ENCODE assay signal across 8 cellular contexts in the genomic region with DNA sequence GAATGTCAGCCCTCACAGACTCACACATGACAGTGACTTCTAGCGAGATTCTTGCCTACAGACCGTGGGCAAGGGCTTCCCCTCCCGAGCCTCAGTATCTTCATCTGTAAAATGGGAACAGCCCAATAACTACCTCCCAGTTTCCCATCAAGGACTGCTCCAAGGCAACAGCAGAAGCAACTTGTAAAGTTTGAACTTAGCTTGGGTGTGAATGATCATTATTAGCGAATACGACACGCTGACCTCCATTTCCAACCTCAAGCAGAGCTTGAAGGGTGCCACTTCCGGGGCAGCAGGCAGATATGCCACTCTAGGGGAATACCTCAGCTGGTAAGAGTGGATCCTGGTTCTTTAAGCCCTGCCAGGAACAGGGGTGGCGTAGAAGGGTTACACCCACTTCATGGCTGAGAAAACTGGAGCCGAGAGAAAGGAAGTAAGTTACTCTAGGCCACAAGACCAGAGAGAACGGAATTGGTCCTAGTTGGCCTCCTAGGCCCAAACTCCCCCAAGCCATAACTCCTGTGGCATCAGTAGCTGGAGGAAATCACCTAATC. TPM values are rescaled to one million over a fixed set of nuclear protein-coding genes. Genes with fewer than 3 reads are reported as not detected.
DNase-seq lines count a peak whose midpoint lies in the region; ATAC-seq, FAIRE-seq and TF ChIP-seq lines count a peak whose summit lies in the region.

No MANE protein-coding gene starts in this region.

- no peak overlapping the region for H2AFZ ChIP-seq in endothelial cell of umbilical vein (ENCODE audit: low read depth, low read length)

- no peaks in the 10 kb centered on the region for H4K20me1 ChIP-seq in endothelial cell of umbilical vein (replicated peaks; ENCODE audit: control insufficient read depth, extremely low read depth, insufficient read depth, low read length)

- peak overlapping the region; percentile 70 for H3K4me2 ChIP-seq in endothelial cell of umbilical vein (ENCODE audit: insufficient read depth, low read length)

- dilution Hi-C loops in endothelial cell of umbilical vein (cut with MboI; ENCODE audit: extremely low pct_ligation_motif_present, low sequenced_read_pairs), result no loop called here

- peak; percentile 76 for FAIRE-seq in endothelial cell of umbilical vein (lab: Jason Lieb, UNC)

- H3K4me1 Mint-ChIP-seq in T-cell, result peaks cover 62 to 68% (median 64%) of the 10 kb centered on the region in 3 donors
- H3K4me1 Mint-ChIP-seq in natural killer cell treated with Interleukin-12 subunit alpha and Interleukin-12 subunit beta and Interleukin-15 and Interleukin-18, amount 100 ng/mL, for 72 hours (ENCODE audit: low read depth in 2 of 2), result peaks cover 53 to 56% of the 10 kb centered on the region in 2 donors

- CTCF ChIA-PET in T-cell (lab: Charles Lee) (interaction anchor here in 1 of 2 donors (0.9 to 1.5 kb wide), 3 partner anchors 9 to 126 kb away, joined by 4 to 10 read pairs (median 4); partner anchors contain the start of gene FAF2), endothelial cell of umbilical vein (lab: Charles Lee) (interaction anchor here (0.6 to 5.0 kb wide), 5 partner anchors 11 to 805 kb away, joined by 3 to 27 read pairs (median 3); partner anchors contain the start of genes CLTB and FAF2)

- H3K9me3 Mint-ChIP-seq in T-cell, result no peaks in the 10 kb centered on the region
- H3K9me3 Mint-ChIP-seq in natural killer cell treated with Interleukin-12 subunit alpha and Interleukin-12 subunit beta and Interleukin-15 and Interleukin-18, amount 100 ng/mL, for 72 hours, result no peaks in the 10 kb centered on the region

- no peaks in the 10 kb centered on the region for H3K9me1 ChIP-seq in endothelial cell of umbilical vein (replicated peaks; ENCODE audit: control insufficient read depth, extremely low read depth, insufficient read depth, low read length)

- H3K27ac ChIP-seq in endothelial cell of umbilical vein (ENCODE audit: insufficient read depth, low read depth, low read length), result peak overlapping the region; percentile 83

- no peaks in the 10 kb centered on the region for H3K9me3 ChIP-seq in endothelial cell of umbilical vein (replicated peaks; ENCODE audit: control insufficient read depth, insufficient read depth, low read length)

- H3K9ac ChIP-seq in endothelial cell of umbilical vein (replicated peaks; ENCODE audit: extremely low read depth, insufficient read depth, low read length), result peak overlapping the region; percentile 86

- BruUV-seq in endothelial cell of umbilical vein (replicated peaks; lab: Mats Ljungman, UMichigan), result no TSS peak

- intact Hi-C loops in endothelial cell of umbilical vein (cut with micrococcal nuclease), result loop anchor here (10.0 kb wide), 2 partner anchors 460 to 960 kb away; partner anchors contain the start of gene PDLIM7

- H3K79me2 ChIP-seq in endothelial cell of umbilical vein (ENCODE audit: control insufficient read depth, insufficient read depth, low read length), result peaks cover 33% of the 10 kb centered on the region

- DNase-seq in stimulated activated CD4-positive, alpha-beta T cell treated with anti-CD3 and anti-CD28 coated beads, Interleukin-4, amount 100 ng/mL, for 24 hours, result peak; percentile 38
- no peak for DNase-seq in stimulated activated CD4-positive, alpha-beta T cell treated with anti-CD3 and anti-CD28 coated beads, Interleukin-12 subunit alpha, Interleukin-12 subunit beta, amount 100 ng/mL, for 4 hours
- DNase-seq in T-cell (peak in 19 of 34 experiments; percentile 24 to 56 (median 43)), endothelial cell of umbilical vein (ENCODE audit: low read depth, low spot score) (peak; percentile 29), middle frontal gyrus (ENCODE audit: extremely low spot score, low spot score) (no peak)
- DNase-seq in natural killer cell treated with Interleukin-12 subunit alpha and Interleukin-12 subunit beta and Interleukin-15 and Interleukin-18, amount 100 ng/mL, for 72 hours (ENCODE audit: low spot score), result peak; percentile 75

- H3K4me1 ChIP-seq in endothelial cell of umbilical vein (ENCODE audit: control insufficient read depth, extremely low read depth, insufficient read depth, low read length), result peaks cover 40% of the 10 kb centered on the region

- TF ChIP-seq POLR2A in endothelial cell of umbilical vein (IDR thresholded peaks at IDR 0.05; ENCODE audit: low read depth, low read length), result no peak

- ATAC-seq in T-cell (replicated peaks in 1 of 4) (no peak), GM21360 (IDR thresholded peaks at IDR 0.05; ENCODE audit: unreplicated experiment) (no peak), HG03457 (IDR thresholded peaks at IDR 0.05; ENCODE audit: unreplicated experiment) (no peak)
- ATAC-seq in natural killer cell treated with Interleukin-12 subunit alpha and Interleukin-12 subunit beta and Interleukin-15 and Interleukin-18, amount 100 ng/mL, for 72 hours, result no peak

- peak overlapping the region; percentile 98 to 100 for H3K27ac Mint-ChIP-seq in T-cell
- H3K27ac Mint-ChIP-seq in natural killer cell treated with Interleukin-12 subunit alpha and Interleukin-12 subunit beta and Interleukin-15 and Interleukin-18, amount 100 ng/mL, for 72 hours, result peak overlapping the region; percentile 95 to 99

- peaks cover 3 to 16% of the 10 kb centered on the region in 2 experiments for H3K36me3 ChIP-seq in endothelial cell of umbilical vein (ENCODE audit: control insufficient read depth in 2 of 2, extremely low read depth in 1 of 2, insufficient read depth in 2 of 2, low read length in 2 of 2)

- peaks cover 18% of the 10 kb centered on the region for H3K36me3 Mint-ChIP-seq in T-cell
- H3K36me3 Mint-ChIP-seq in natural killer cell treated with Interleukin-12 subunit alpha and Interleukin-12 subunit beta and Interleukin-15 and Interleukin-18, amount 100 ng/mL, for 72 hours, result no peaks in the 10 kb centered on the region

- H3K27me3 ChIP-seq in endothelial cell of umbilical vein (ENCODE audit: control insufficient read depth in 2 of 2, insufficient read depth in 2 of 2, low read length in 2 of 2), result no peaks in the 10 kb centered on the region

- peak overlapping the region; percentile 97 to 99 (median 98) for H3K4me3 Mint-ChIP-seq in T-cell
- peak overlapping the region; percentile 93 for H3K4me3 Mint-ChIP-seq in natural killer cell treated with Interleukin-12 subunit alpha and Interleukin-12 subunit beta and Interleukin-15 and Interleukin-18, amount 100 ng/mL, for 72 hours

- peak overlapping the region in 2 of 3 experiments; percentile 73 to 79 for H3K4me3 ChIP-seq in endothelial cell of umbilical vein (replicated peaks in 1 of 3; ENCODE audit: insufficient read depth in 1 of 3, low read depth in 1 of 3, low read length in 3 of 3)

- POLR2A ChIA-PET in T-cell (lab: Charles Lee), result interaction anchor here in 1 of 2 donors (1.7 kb wide), 1 partner anchor 9 kb away, joined by 7 read pairs; no protein-coding TSS in a partner anchor
- POLR2A ChIA-PET in endothelial cell of umbilical vein (lab: Charles Lee), result no interaction called here

- TF ChIP-seq CTCF in endothelial cell of umbilical vein (IDR thresholded peaks at IDR 0.05; ENCODE audit: extremely low read depth in 1 of 2, insufficient read depth in 1 of 2, low read depth in 1 of 2, low read length in 2 of 2), result no peak

- no peaks in the 10 kb centered on the region for H3K27me3 Mint-ChIP-seq in T-cell
- no peaks in the 10 kb centered on the region for H3K27me3 Mint-ChIP-seq in natural killer cell treated with Interleukin-12 subunit alpha and Interleukin-12 subunit beta and Interleukin-15 and Interleukin-18, amount 100 ng/mL, for 72 hours

TF ChIP-seq in endothelial cell of umbilical vein, 7 proteins besides CTCF, POLR2A, EP300 and RAD21:
- no peak for TF ChIP-seq EZH2 (IDR thresholded peaks at IDR 0.05; ENCODE audit: borderline replicate concordance, low read depth, low read length, severe bottlenecking)
- TF ChIP-seq, protein P1, sequence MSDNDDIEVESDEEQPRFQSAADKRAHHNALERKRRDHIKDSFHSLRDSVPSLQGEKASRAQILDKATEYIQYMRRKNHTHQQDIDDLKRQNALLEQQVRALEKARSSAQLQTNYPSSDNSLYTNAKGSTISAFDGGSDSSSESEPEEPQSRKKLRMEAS (IDR thresholded peaks at IDR 0.05; ENCODE audit: insufficient read depth, insufficient read length), result no peak
- TF ChIP-seq FOS (IDR thresholded peaks at IDR 0.05; ENCODE audit: borderline replicate concordance, insufficient read depth, low read length), result no peak
- TF ChIP-seq POLR2AphosphoS5 (IDR thresholded peaks at IDR 0.05; ENCODE audit: insufficient read depth, low read depth, low read length), result no peak
- TF ChIP-seq MYC (IDR thresholded peaks at IDR 0.05; ENCODE audit: low read depth, low read length), result no peak
- TF ChIP-seq GATA2 (IDR thresholded peaks at IDR 0.05; ENCODE audit: insufficient read depth, insufficient read length, low read depth, low read length), result no peak
- no peak for TF ChIP-seq JUN (IDR thresholded peaks at IDR 0.05; ENCODE audit: borderline replicate concordance, insufficient read depth, insufficient read length, low read depth)

RNA-seq across cellular contexts. Expression of gene RNF44, which starts 2.0 kb away (rescaled TPM):
- total RNA-seq in T-cell (100 to 1,000 TPM; 250 to 319 (median 294) TPM), endothelial cell of umbilical vein (50.2 and 51.5 TPM in 2 replicates)
- polyA plus RNA-seq in endothelial cell of umbilical vein, result 19.8 and 24.4 TPM in 2 replicates
- polyA plus RNA-seq in endothelial cell of umbilical vein (2011; cell fraction: cytosol; rRNA removed), result 9.4 and 14.2 TPM in 2 replicates
- 92.2 and 101 TPM in 2 replicates for polyA plus RNA-seq in endothelial cell of umbilical vein (2011; cell fraction: nucleus; rRNA removed)
- polyA plus RNA-seq in endothelial cell of umbilical vein (2012), result 18.6 and 27.9 TPM in 2 replicates
- 12.4 and 16.3 TPM in 2 replicates for polyA minus RNA-seq in endothelial cell of umbilical vein
- 17.8 TPM for polyA minus RNA-seq in endothelial cell of umbilical vein (2011; cell fraction: cytosol; rRNA and poly(A)+ RNA removed)
- 30.6 and 52.0 TPM in 2 replicates for polyA minus RNA-seq in endothelial cell of umbilical vein (2011; cell fraction: nucleus; rRNA and poly(A)+ RNA removed)
- 10 to 100 TPM; 58.1 to 76.3 TPM for total RNA-seq in natural killer cell treated with Interleukin-12 subunit alpha and Interleukin-12 subunit beta and Interleukin-15 and Interleukin-18, amount 100 ng/mL, for 72 hours

RNA-seq across cellular contexts. Expression of gene CDHR2, which starts 14.0 kb away (rescaled TPM):
- total RNA-seq in T-cell, result 1 to 10 TPM; 1.6 to 3.1 (median 2.8) TPM
- not detected in 2 replicates for total RNA-seq in endothelial cell of umbilical vein
- not detected in 2 replicates for polyA plus RNA-seq in endothelial cell of umbilical vein
- not detected in 2 replicates for polyA plus RNA-seq in endothelial cell of umbilical vein (2011; cell fraction: cytosol; rRNA removed)
- not detected in 2 replicates for polyA plus RNA-seq in endothelial cell of umbilical vein (2011; cell fraction: nucleus; rRNA removed)
- polyA plus RNA-seq in endothelial cell of umbilical vein (2012), result 0.18 TPM in 1 of 2 replicates, not detected in the other
- polyA minus RNA-seq in endothelial cell of umbilical vein, result not detected in 2 replicates
- not detected for polyA minus RNA-seq in endothelial cell of umbilical vein (2011; cell fraction: cytosol; rRNA and poly(A)+ RNA removed)
- not detected in 2 replicates for polyA minus RNA-seq in endothelial cell of umbilical vein (2011; cell fraction: nucleus; rRNA and poly(A)+ RNA removed)
- total RNA-seq in natural killer cell treated with Interleukin-12 subunit alpha and Interleukin-12 subunit beta and Interleukin-15 and Interleukin-18, amount 100 ng/mL, for 72 hours, result under 1 TPM; 0.33 to 0.40 TPM

Comparison
In these comparisons a context has a peak if more than half of its experiments do, and no peak if none do; other contexts are left out.
1. DNase-seq: peak in stimulated activated CD4-positive, alpha-beta T cell treated with anti-CD3 and anti-CD28 coated beads, Interleukin-4, amount 100 ng/mL, for 24 hours (single experiment), T-cell (19 of 34), endothelial cell of umbilical vein (single experiment) and natural killer cell treated with Interleukin-12 subunit alpha and Interleukin-12 subunit beta and Interleukin-15 and Interleukin-18, amount 100 ng/mL, for 72 hours (single experiment); none in stimulated activated CD4-positive, alpha-beta T cell treated with anti-CD3 and anti-CD28 coated beads, Interleukin-12 subunit alpha, Interleukin-12 subunit beta, amount 100 ng/mL, for 4 hours (single experiment) and middle frontal gyrus (single experiment).